ENCODE assay signal across 8 cellular contexts in genomic region chr19:16078311-16078758, GRCh38. TPM values are rescaled to one million over a fixed set of nuclear protein-coding genes. Genes with fewer than 3 reads are reported as not detected.
DNase-seq lines count a peak whose midpoint lies in the region; ATAC-seq, FAIRE-seq and TF ChIP-seq lines count a peak whose summit lies in the region.

No MANE protein-coding gene starts in this region.

- no peaks in the 10 kb centered on the region for H3K27me3 ChIP-seq in liver (ENCODE audit: control insufficient read depth in 4 of 4, insufficient read depth in 4 of 4, low read length in 3 of 4)
- H3K27me3 ChIP-seq in thoracic aorta (replicated peaks; ENCODE audit: insufficient read depth), result no peaks in the 10 kb centered on the region

- FAIRE-seq in RCC 7860 (lab: Jason Lieb, UNC), result no peak

- no peaks in the 10 kb centered on the region for H3K9me3 Mint-ChIP-seq in MCF 10A (ENCODE audit: unreplicated experiment)

- TF ChIP-seq CTCF in GM10266 (IDR thresholded peaks at IDR 0.05; ENCODE audit: control insufficient read depth, insufficient read depth, low read depth, missing control alignments), result no peak
- TF ChIP-seq CTCF in MCF 10A (IDR thresholded peaks at IDR 0.05; ENCODE audit: unreplicated experiment), result no peak
- TF ChIP-seq CTCF in liver (IDR thresholded peaks at IDR 0.05; ENCODE audit: low read depth, low read length, missing input control), result no peak
- TF ChIP-seq CTCF in thoracic aorta (IDR thresholded peaks at IDR 0.05), result no peak

- no peaks in the 10 kb centered on the region for H3K36me3 ChIP-seq in liver (ENCODE audit: control insufficient read depth in 4 of 4, insufficient read depth in 3 of 4, low read depth in 1 of 4, low read length in 3 of 4)
- H3K36me3 ChIP-seq in thoracic aorta, result peaks cover 33% of the 10 kb centered on the region

- ATAC-seq in thoracic aorta (ENCODE audit: insufficient number of reproducible peaks, low FRiP score, low read depth) (no peak), HG02759 (IDR thresholded peaks at IDR 0.05; ENCODE audit: unreplicated experiment) (no peak), GM19023 (IDR thresholded peaks at IDR 0.05; ENCODE audit: unreplicated experiment) (no peak), left lobe of liver (no peak)

- H3K4me1 Mint-ChIP-seq in MCF 10A (ENCODE audit: insufficient read depth, unreplicated experiment), result peaks cover 19% of the 10 kb centered on the region

- DNase-seq in GM10266 (ENCODE audit: extremely low spot score) (peak; percentile 35), RCC 7860 (ENCODE audit: low spot score) (peak; percentile 61), MCF 10A (ENCODE audit: unreplicated experiment) (no peak), thoracic aorta (ENCODE audit: low spot score) (no peak), left lobe of liver (ENCODE audit: low spot score) (no peak)

- no peak for TF ChIP-seq RAD21 in liver (IDR thresholded peaks at IDR 0.05)

- peaks cover 91% of the 10 kb centered on the region for H3K36me3 Mint-ChIP-seq in MCF 10A (ENCODE audit: insufficient read depth, unreplicated experiment)

- H3K4me3 Mint-ChIP-seq in MCF 10A (ENCODE audit: unreplicated experiment), result peak overlapping the region; percentile 71

- H3K27ac ChIP-seq in liver (ENCODE audit: low read depth in 1 of 2, low read length in 2 of 2), result peak overlapping the region; percentile 93
- peak overlapping the region; percentile 99 to 100 for H3K27ac ChIP-seq in thoracic aorta

- H3K4me1 ChIP-seq in liver (ENCODE audit: control insufficient read depth in 4 of 4, insufficient read depth in 4 of 4, low read length in 3 of 4) (peaks cover 0 to 10% (median 2%) of the 10 kb centered on the region in 4 donors), thoracic aorta (ENCODE audit: control insufficient read depth in 1 of 2, low read depth in 2 of 2) (peaks cover 30 to 66% of the 10 kb centered on the region in 2 donors)

- CTCF ChIA-PET in MCF 10A (lab: Yijun Ruan, JAX), result interaction anchor here (0.6 to 1.3 kb wide), 5 partner anchors 17 to 37 kb away, joined by 3 to 6 read pairs (median 4); no protein-coding TSS in a partner anchor

- TSS peak; percentile 95 for BruUV-seq in MCF 10A (replicated peaks; lab: Mats Ljungman, UMichigan)

- H3K9ac ChIP-seq in liver (ENCODE audit: low read depth in 1 of 2, low read length in 2 of 2), result peak overlapping the region; percentile 56 to 85

- H3K27me3 Mint-ChIP-seq in MCF 10A (ENCODE audit: insufficient read depth, unreplicated experiment), result no peaks in the 10 kb centered on the region

- intact Hi-C loops in MCF 10A (cut with micrococcal nuclease), result loop anchor here (1.0 kb wide), 1 partner anchor 8 kb away; no protein-coding TSS in a partner anchor

- H3K9me3 ChIP-seq in liver (ENCODE audit: control insufficient read depth in 4 of 4, low read length in 3 of 4), result no peaks in the 10 kb centered on the region
- no peaks in the 10 kb centered on the region for H3K9me3 ChIP-seq in thoracic aorta

- H3K4me3 ChIP-seq in liver (ENCODE audit: low read depth in 1 of 3, low read length in 3 of 3) (peak overlapping the region in 2 of 3 donors; percentile 2 to 5), thoracic aorta (peak overlapping the region; percentile 94)

- POLR2A ChIA-PET in MCF 10A (lab: Yijun Ruan, JAX), result interaction anchor here (0.7 to 4.7 kb wide), 13 partner anchors 8 to 700 kb away, joined by 3 to 51 read pairs (median 5); partner anchors contain the start of genes CYP4F12, FAM32A and RAB8A

- 53% methylated on average over 9 of the region's 9 CpGs for WGBS in liver

- H3K27ac Mint-ChIP-seq in MCF 10A (ENCODE audit: low read depth, unreplicated experiment), result peak overlapping the region; percentile 99

TF ChIP-seq in liver, 16 proteins besides CTCF, POLR2A, EP300 and RAD21:
- TF ChIP-seq ATF3 (IDR thresholded peaks at IDR 0.05) (no peak), EGR1 (IDR thresholded peaks at IDR 0.05; ENCODE audit: low read depth in 2 of 2) (no peak), RXRA (IDR thresholded peaks at IDR 0.05) (no peak), TAF1 (conservative IDR thresholded peaks at IDR 0.05) (no peak), REST (IDR thresholded peaks at IDR 0.05) (no peak), MAX (IDR thresholded peaks at IDR 0.05) (no peak), NR2F2 (IDR thresholded peaks at IDR 0.05) (no peak), JUND (IDR thresholded peaks at IDR 0.05) (no peak), SP1 (IDR thresholded peaks at IDR 0.05) (no peak), YY1 (IDR thresholded peaks at IDR 0.05) (no peak), HNF4A (conservative IDR thresholded peaks at IDR 0.05) (no peak)

RNA-seq across cellular contexts. Expression of gene TPM4, which starts 2.0 kb away (rescaled TPM):
- 355 and 424 TPM in 2 replicates for total RNA-seq in MCF 10A (2022)
- 10 to 100 TPM; 40.8 to 59.9 TPM for total RNA-seq in liver
- polyA plus RNA-seq in liver, result 10 to 100 TPM; 19.8 to 46.0 TPM
- total RNA-seq in thoracic aorta, result 1,000 to 10,000 TPM in 1 of 2 donors, 100 to 1,000 TPM in 1; 964 to 1,096 TPM
- total RNA-seq in left lobe of liver, result 21.0 TPM

RNA-seq across cellular contexts. Expression of gene RAB8A, which starts 33.4 kb away (rescaled TPM):
- total RNA-seq in MCF 10A (2022) (41.6 and 50.1 TPM in 2 replicates), liver (10 to 100 TPM; 45.6 to 52.0 TPM), thoracic aorta (10 to 100 TPM; 40.5 to 41.5 TPM), left lobe of liver (56.5 TPM)
- polyA plus RNA-seq in liver, result 10 to 100 TPM; 38.0 to 43.1 TPM

Comparison
In these comparisons a context has a peak if more than half of its experiments do, and no peak if none do; other contexts are left out.
1. DNase-seq: peak in GM10266 (single experiment) and RCC 7860 (single experiment); none in MCF 10A (single experiment), thoracic aorta (single experiment) and left lobe of liver (single experiment).